1 cellular context compared by ENCODE assay signal in genomic region chr1:111204923-111205723, GRCh38.
TF ChIP-seq lines count a peak whose summit lies in the region.

No MANE protein-coding gene starts in this region.

TF ChIP-seq in GM12878, 131 proteins besides CTCF, POLR2A, EP300 and RAD21:
- peak; percentile 64 for TF ChIP-seq POLR2AphosphoS5 (IDR thresholded peaks at IDR 0.05; ENCODE audit: low read length)
- TF ChIP-seq IKZF2 (IDR thresholded peaks at IDR 0.05) = peak; percentile 93 to 96
- TF ChIP-seq PAX8 (IDR thresholded peaks at IDR 0.05) = peak; percentile 94
- no peak for TF ChIP-seq CBX3 (IDR thresholded peaks at IDR 0.05; ENCODE audit: borderline replicate concordance, low read depth)
- TF ChIP-seq SREBF2 (IDR thresholded peaks at IDR 0.05; ENCODE audit: low read length) = no peak
- TF ChIP-seq STAT1 (conservative IDR thresholded peaks at IDR 0.05) = no peak
- TF ChIP-seq IRF4 (IDR thresholded peaks at IDR 0.05; ENCODE audit: low read depth, low read length) = 0 out of 2 replicates have a peak, but pooled peaks have one; percentile 51
- TF ChIP-seq GATAD2B (conservative IDR thresholded peaks at IDR 0.05; ENCODE audit: low read depth) = peak; percentile 67; the same call in 1 of the 2 replicates
- peak; percentile 30; the same call in 1 of the 2 replicates for TF ChIP-seq SMARCA5 (IDR thresholded peaks at IDR 0.05)
- peak; percentile 85 for TF ChIP-seq RELB (IDR thresholded peaks at IDR 0.05; ENCODE audit: low read depth)
- TF ChIP-seq DPF2 (IDR thresholded peaks at IDR 0.05) = peak; percentile 75; the same call in 1 of the 2 replicates
- TF ChIP-seq, protein P1, sequence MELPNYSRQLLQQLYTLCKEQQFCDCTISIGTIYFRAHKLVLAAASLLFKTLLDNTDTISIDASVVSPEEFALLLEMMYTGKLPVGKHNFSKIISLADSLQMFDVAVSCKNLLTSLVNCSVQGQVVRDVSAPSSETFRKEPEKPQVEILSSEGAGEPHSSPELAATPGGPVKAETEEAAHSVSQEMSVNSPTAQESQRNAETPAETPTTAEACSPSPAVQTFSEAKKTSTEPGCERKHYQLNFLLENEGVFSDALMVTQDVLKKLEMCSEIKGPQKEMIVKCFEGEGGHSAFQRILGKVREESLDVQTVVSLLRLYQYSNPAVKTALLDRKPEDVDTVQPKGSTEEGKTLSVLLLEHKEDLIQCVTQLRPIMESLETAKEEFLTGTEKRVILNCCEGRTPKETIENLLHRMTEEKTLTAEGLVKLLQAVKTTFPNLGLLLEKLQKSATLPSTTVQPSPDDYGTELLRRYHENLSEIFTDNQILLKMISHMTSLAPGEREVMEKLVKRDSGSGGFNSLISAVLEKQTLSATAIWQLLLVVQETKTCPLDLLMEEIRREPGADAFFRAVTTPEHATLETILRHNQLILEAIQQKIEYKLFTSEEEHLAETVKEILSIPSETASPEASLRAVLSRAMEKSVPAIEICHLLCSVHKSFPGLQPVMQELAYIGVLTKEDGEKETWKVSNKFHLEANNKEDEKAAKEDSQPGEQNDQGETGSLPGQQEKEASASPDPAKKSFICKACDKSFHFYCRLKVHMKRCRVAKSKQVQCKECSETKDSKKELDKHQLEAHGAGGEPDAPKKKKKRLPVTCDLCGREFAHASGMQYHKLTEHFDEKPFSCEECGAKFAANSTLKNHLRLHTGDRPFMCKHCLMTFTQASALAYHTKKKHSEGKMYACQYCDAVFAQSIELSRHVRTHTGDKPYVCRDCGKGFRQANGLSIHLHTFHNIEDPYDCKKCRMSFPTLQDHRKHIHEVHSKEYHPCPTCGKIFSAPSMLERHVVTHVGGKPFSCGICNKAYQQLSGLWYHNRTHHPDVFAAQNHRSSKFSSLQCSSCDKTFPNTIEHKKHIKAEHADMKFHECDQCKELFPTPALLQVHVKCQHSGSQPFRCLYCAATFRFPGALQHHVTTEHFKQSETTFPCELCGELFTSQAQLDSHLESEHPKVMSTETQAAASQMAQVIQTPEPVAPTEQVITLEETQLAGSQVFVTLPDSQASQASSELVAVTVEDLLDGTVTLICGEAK (IDR thresholded peaks at IDR 0.05; ENCODE audit: borderline replicate concordance) = no peak
- TF ChIP-seq FOXM1 (IDR thresholded peaks at IDR 0.05; ENCODE audit: low read depth, low read length) = no peak
- TF ChIP-seq, protein P2, sequence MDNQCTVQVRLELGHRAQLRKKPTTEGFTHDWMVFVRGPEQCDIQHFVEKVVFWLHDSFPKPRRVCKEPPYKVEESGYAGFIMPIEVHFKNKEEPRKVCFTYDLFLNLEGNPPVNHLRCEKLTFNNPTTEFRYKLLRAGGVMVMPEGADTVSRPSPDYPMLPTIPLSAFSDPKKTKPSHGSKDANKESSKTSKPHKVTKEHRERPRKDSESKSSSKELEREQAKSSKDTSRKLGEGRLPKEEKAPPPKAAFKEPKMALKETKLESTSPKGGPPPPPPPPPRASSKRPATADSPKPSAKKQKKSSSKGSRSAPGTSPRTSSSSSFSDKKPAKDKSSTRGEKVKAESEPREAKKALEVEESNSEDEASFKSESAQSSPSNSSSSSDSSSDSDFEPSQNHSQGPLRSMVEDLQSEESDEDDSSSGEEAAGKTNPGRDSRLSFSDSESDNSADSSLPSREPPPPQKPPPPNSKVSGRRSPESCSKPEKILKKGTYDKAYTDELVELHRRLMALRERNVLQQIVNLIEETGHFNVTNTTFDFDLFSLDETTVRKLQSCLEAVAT (IDR thresholded peaks at IDR 0.05) = peak; percentile 60
- TF ChIP-seq, protein P3, sequence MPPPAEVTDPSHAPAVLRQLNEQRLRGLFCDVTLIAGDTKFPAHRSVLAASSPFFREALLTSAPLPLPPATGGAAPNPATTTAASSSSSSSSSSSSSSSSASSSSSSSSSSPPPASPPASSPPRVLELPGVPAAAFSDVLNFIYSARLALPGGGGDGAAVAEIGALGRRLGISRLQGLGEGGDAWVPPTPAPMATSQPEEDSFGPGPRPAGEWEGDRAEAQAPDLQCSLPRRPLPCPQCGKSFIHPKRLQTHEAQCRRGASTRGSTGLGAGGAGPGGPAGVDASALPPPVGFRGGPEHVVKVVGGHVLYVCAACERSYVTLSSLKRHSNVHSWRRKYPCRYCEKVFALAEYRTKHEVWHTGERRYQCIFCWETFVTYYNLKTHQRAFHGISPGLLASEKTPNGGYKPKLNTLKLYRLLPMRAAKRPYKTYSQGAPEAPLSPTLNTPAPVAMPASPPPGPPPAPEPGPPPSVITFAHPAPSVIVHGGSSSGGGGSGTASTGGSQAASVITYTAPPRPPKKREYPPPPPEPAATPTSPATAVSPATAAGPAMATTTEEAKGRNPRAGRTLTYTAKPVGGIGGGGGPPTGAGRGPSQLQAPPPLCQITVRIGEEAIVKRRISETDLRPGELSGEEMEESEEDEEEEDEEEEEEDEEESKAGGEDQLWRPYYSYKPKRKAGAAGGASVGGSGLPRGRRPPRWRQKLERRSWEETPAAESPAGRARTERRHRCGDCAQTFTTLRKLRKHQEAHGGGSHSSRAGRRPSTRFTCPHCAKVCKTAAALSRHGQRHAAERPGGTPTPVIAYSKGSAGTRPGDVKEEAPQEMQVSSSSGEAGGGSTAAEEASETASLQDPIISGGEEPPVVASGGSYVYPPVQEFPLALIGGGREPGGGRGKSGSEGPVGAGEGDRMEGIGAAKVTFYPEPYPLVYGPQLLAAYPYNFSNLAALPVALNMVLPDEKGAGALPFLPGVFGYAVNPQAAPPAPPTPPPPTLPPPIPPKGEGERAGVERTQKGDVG (CRISPR knock-in tag; IDR thresholded peaks at IDR 0.05) = no peak
- TF ChIP-seq MEF2B (IDR thresholded peaks at IDR 0.05; ENCODE audit: partially characterized antibody, poor library complexity, severe bottlenecking) = peak; percentile 67
- TF ChIP-seq ATF7 (IDR thresholded peaks at IDR 0.05; ENCODE audit: low read depth) = peak; percentile 54
- peak; percentile 2; the same call in 1 of the 2 replicates for TF ChIP-seq EED (IDR thresholded peaks at IDR 0.05; ENCODE audit: low read depth)
- TF ChIP-seq, protein P4, sequence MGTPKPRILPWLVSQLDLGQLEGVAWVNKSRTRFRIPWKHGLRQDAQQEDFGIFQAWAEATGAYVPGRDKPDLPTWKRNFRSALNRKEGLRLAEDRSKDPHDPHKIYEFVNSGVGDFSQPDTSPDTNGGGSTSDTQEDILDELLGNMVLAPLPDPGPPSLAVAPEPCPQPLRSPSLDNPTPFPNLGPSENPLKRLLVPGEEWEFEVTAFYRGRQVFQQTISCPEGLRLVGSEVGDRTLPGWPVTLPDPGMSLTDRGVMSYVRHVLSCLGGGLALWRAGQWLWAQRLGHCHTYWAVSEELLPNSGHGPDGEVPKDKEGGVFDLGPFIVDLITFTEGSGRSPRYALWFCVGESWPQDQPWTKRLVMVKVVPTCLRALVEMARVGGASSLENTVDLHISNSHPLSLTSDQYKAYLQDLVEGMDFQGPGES (IDR thresholded peaks at IDR 0.05) = no peak
- peak; percentile 12; the same call in 1 of the 2 replicates for TF ChIP-seq SMAD5 (IDR thresholded peaks at IDR 0.05; ENCODE audit: low read depth)
- peak in 1 of 2 experiments; percentile 14; a peak in 1 of 4 replicates for TF ChIP-seq BHLHE40 (IDR thresholded peaks at IDR 0.05; ENCODE audit: borderline replicate concordance in 1 of 2, low read depth in 2 of 2, low read length in 1 of 2)
- TF ChIP-seq ZNF687 (IDR thresholded peaks at IDR 0.05) = peak; percentile 52; the same call in 1 of the 2 replicates
- TF ChIP-seq ZBED1 (IDR thresholded peaks at IDR 0.05; ENCODE audit: borderline replicate concordance) = peak; percentile 60; the same call in 1 of the 2 replicates
- peak; percentile 47; the same call in 1 of the 3 replicates for TF ChIP-seq POU2F2 (IDR thresholded peaks at IDR 0.05; ENCODE audit: borderline replicate concordance, low read depth, low read length)
- TF ChIP-seq SKIL (IDR thresholded peaks at IDR 0.05; ENCODE audit: low read depth, poor library complexity, severe bottlenecking) = peak; percentile 71
- TF ChIP-seq NBN (IDR thresholded peaks at IDR 0.05) = peak; percentile 74
- peak; percentile 49 for TF ChIP-seq ZNF24 (IDR thresholded peaks at IDR 0.05)
- no peak for TF ChIP-seq RELA (IDR thresholded peaks at IDR 0.05; ENCODE audit: borderline replicate concordance, partially characterized antibody)
- no peak for TF ChIP-seq ZNF384 (IDR thresholded peaks at IDR 0.05; ENCODE audit: borderline replicate concordance, low read depth, low read length)
- peak; percentile 82 for TF ChIP-seq IKZF1 (conservative IDR thresholded peaks at IDR 0.05)
- peak; percentile 43; the same call in 1 of the 2 replicates for TF ChIP-seq BCL11A (IDR thresholded peaks at IDR 0.05; ENCODE audit: low read depth, low read length)
- peak; percentile 90 for TF ChIP-seq SPI1 (IDR thresholded peaks at IDR 0.05; ENCODE audit: borderline replicate concordance, insufficient read depth, low read depth, low read length)
- TF ChIP-seq MTA2 (IDR thresholded peaks at IDR 0.05; ENCODE audit: low read depth) = peak; percentile 78
